Comparison of ENCODE assay signal across 7 cellular contexts in the genomic region with DNA sequence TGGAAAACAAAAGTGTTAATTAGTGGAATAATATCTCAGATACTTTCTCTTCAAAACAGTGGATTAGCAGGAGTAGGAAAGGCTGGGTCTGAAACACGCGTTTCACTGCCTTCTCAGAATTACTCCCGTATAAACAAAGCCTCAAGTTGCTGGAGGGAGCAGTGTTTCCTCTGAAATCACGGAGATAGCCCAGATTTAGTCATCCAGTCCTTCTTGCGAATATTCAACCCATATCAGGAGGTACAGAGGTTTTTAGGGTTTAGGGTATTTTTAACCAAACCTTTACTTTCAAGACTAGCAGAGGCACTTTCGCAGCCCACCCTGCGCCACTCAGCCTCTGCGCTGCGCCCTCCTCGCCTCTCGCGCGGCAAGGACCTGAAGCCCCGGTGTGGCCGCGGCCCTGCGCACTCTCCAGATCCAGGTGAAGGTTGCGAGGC. TPM values are rescaled to one million over a fixed set of nuclear protein-coding genes. Genes with fewer than 3 reads are reported as not detected.
DNase-seq lines count a peak whose midpoint lies in the region; ATAC-seq and TF ChIP-seq lines count a peak whose summit lies in the region.

No MANE protein-coding gene starts in this region.

- DNase-seq in GM03348 (ENCODE audit: low spot score), result peak; percentile 45
- peak; percentile 56 for DNase-seq in HT-29 (ENCODE audit: low spot score)
- no peak for DNase-seq in activated B cell treated with CpG ODN at 0.5 μM for 24 hours
- peak; percentile 64 for DNase-seq in fibroblast of the conjunctiva (ENCODE audit: low read depth)
- DNase-seq in neuronal stem cell (ENCODE audit: low spot score), result no peak

- peaks cover 0 to 6% (median 0%) of the 10 kb centered on the region in 3 experiments for H3K27me3 ChIP-seq in neuronal stem cell (ENCODE audit: control insufficient read depth in 3 of 3, insufficient read depth in 3 of 3, low read depth in 1 of 3, low read length in 3 of 3)

- H3K36me3 Mint-ChIP-seq in activated B cell treated with CpG ODN at 0.5 μM for 24 hours (ENCODE audit: low read depth), result peaks cover 2% of the 10 kb centered on the region

- intact Hi-C loops in activated B cell treated with CpG ODN at 0.5 μM for 24 hours (cut with micrococcal nuclease), result loop anchor here (1.0 to 5.0 kb wide), 14 partner anchors 76 to 953 kb away; a partner anchor contains a TSS

- H2BK5ac ChIP-seq in neuronal stem cell (ENCODE audit: low read length), result peak overlapping the region; percentile 93

- H3K4me2 ChIP-seq in neuronal stem cell (ENCODE audit: insufficient read depth, low read length, poor library complexity, severe bottlenecking), result peak overlapping the region; percentile 95

- no peak overlapping the region for H4K8ac ChIP-seq in neuronal stem cell (ENCODE audit: low read depth, low read length)

- H3K4me1 ChIP-seq in neuronal stem cell (ENCODE audit: control insufficient read depth in 2 of 2, insufficient read depth in 1 of 2, low read depth in 1 of 2, low read length in 2 of 2), result peaks cover 12 to 24% of the 10 kb centered on the region in 2 donors

- H3K4ac ChIP-seq in neuronal stem cell (ENCODE audit: low read length), result no peak overlapping the region

- POLR2A ChIA-PET in activated B cell treated with CpG ODN at 0.5 μM for 24 hours (lab: Charles Lee), result interaction anchor here (0.7 to 1.7 kb wide), 4 partner anchors 168 to 292 kb away, joined by 3 to 10 read pairs (median 4); a partner anchor contains a TSS

- H2AFZ ChIP-seq in neuronal stem cell (ENCODE audit: low read length), result peak overlapping the region; percentile 97

- H3K9ac ChIP-seq in neuronal stem cell (ENCODE audit: low read depth, low read length, poor library complexity), result no peak overlapping the region

- ATAC-seq in activated B cell treated with CpG ODN at 0.5 μM for 24 hours (ENCODE audit: low read depth) (no peak), GM18907 (IDR thresholded peaks at IDR 0.05; ENCODE audit: unreplicated experiment) (no peak)
- no peak for ATAC-seq in activated CD4-positive, CD25-positive, alpha-beta regulatory T cell treated with anti-CD3 and anti-CD28 coated beads, Interleukin-2, amount 50 U/mL, for 24 hours

- H3K27me3 Mint-ChIP-seq in activated B cell treated with CpG ODN at 0.5 μM for 24 hours, result peaks cover 4% of the 10 kb centered on the region

- H2BK12ac ChIP-seq in neuronal stem cell (ENCODE audit: low read length), result no peak overlapping the region

- no peak for TF ChIP-seq CTCF in activated B cell treated with CpG ODN at 0.5 μM for 24 hours (IDR thresholded peaks at IDR 0.05)

- H3K27ac Mint-ChIP-seq in activated B cell treated with CpG ODN at 0.5 μM for 24 hours, result peak overlapping the region; percentile 83

- no CpG with 5 or more reads among the region's 18 CpGs for WGBS in neuronal stem cell (ENCODE audit: extremely low coverage in 2 of 2, insufficient read length in 2 of 2, insufficient replicate concordance in 1 of 2), 2 donors

- peak overlapping the region; percentile 75 for H2BK15ac ChIP-seq in neuronal stem cell (ENCODE audit: low read length)

- H3K18ac ChIP-seq in neuronal stem cell (ENCODE audit: low read length), result no peak overlapping the region

- H3K9me3 Mint-ChIP-seq in activated B cell treated with CpG ODN at 0.5 μM for 24 hours, result no peaks in the 10 kb centered on the region

- H3K4me1 Mint-ChIP-seq in activated B cell treated with CpG ODN at 0.5 μM for 24 hours, result peaks cover 26% of the 10 kb centered on the region

- no peaks in the 10 kb centered on the region for H3K9me3 ChIP-seq in neuronal stem cell (replicated peaks in 1 of 2; ENCODE audit: control insufficient read depth in 2 of 2, insufficient read depth in 1 of 2, low read depth in 1 of 2, low read length in 2 of 2)

- peaks cover 5% of the 10 kb centered on the region for H3K79me1 ChIP-seq in neuronal stem cell (ENCODE audit: low read depth, low read length)

- no peak overlapping the region for H2BK120ac ChIP-seq in neuronal stem cell (ENCODE audit: low read depth, low read length)

- H3K36me3 ChIP-seq in neuronal stem cell (replicated peaks in 1 of 2; ENCODE audit: control insufficient read depth in 2 of 2, insufficient read depth in 2 of 2, low read length in 2 of 2), result peaks cover 0 to 2% of the 10 kb centered on the region in 2 donors

- H3K23ac ChIP-seq in neuronal stem cell (ENCODE audit: low read depth, low read length, poor library complexity), result peak overlapping the region; percentile 69

- peak overlapping the region; percentile 87 for H3K4me3 Mint-ChIP-seq in activated B cell treated with CpG ODN at 0.5 μM for 24 hours

- CTCF ChIA-PET in activated B cell treated with CpG ODN at 0.5 μM for 24 hours (lab: Charles Lee), result interaction anchor here (0.8 to 6.3 kb wide), 16 partner anchors 17 to 420 kb away, joined by 3 to 78 read pairs (median 6); a partner anchor contains a TSS

- no peak overlapping the region for H3K14ac ChIP-seq in neuronal stem cell (ENCODE audit: low read length)

- peak overlapping the region; percentile 74 to 86 for H3K4me3 ChIP-seq in neuronal stem cell (ENCODE audit: low read length in 2 of 2)

- H2AK5ac ChIP-seq in neuronal stem cell (ENCODE audit: low read depth, low read length), result no peak overlapping the region

- H3K27ac ChIP-seq in neuronal stem cell (replicated peaks; ENCODE audit: low read length), result no peak overlapping the region

- H4K91ac ChIP-seq in neuronal stem cell (ENCODE audit: low read depth, low read length, poor library complexity), result no peak overlapping the region

RNA-seq across cellular contexts. Expression of a gene that starts 2.1 kb away (rescaled TPM):
- total RNA-seq in HT-29 (2014; rRNA removed; shearing (Covaris generic)), result 9.0 and 9.5 TPM in 2 replicates
- total RNA-seq in activated B cell treated with CpG ODN at 0.5 μM for 24 hours, result 6.4 and 8.7 TPM in 2 replicates
- polyA plus RNA-seq in neuronal stem cell (2013, experiment 1 of 2), result 5.1 TPM
- polyA plus RNA-seq in neuronal stem cell (2013, experiment 2 of 2), result 6.0 TPM

RNA-seq across cellular contexts. Expression of a gene that starts 55.1 kb away (rescaled TPM):
- total RNA-seq in HT-29 (2014; rRNA removed; shearing (Covaris generic)), result 1.1 and 2.6 TPM in 2 replicates
- 11.9 and 14.1 TPM in 2 replicates for total RNA-seq in activated B cell treated with CpG ODN at 0.5 μM for 24 hours
- 18.5 TPM for polyA plus RNA-seq in neuronal stem cell (2013, experiment 1 of 2)
- 20.2 TPM for polyA plus RNA-seq in neuronal stem cell (2013, experiment 2 of 2)

Comparison
In these comparisons a context has a peak if more than half of its experiments do, and no peak if none do; other contexts are left out.
1. DNase-seq: peak in GM03348 (single experiment), HT-29 (single experiment) and fibroblast of the conjunctiva (single experiment); none in activated B cell treated with CpG ODN at 0.5 μM for 24 hours (single experiment) and neuronal stem cell (single experiment).